In the genomic region with DNA sequence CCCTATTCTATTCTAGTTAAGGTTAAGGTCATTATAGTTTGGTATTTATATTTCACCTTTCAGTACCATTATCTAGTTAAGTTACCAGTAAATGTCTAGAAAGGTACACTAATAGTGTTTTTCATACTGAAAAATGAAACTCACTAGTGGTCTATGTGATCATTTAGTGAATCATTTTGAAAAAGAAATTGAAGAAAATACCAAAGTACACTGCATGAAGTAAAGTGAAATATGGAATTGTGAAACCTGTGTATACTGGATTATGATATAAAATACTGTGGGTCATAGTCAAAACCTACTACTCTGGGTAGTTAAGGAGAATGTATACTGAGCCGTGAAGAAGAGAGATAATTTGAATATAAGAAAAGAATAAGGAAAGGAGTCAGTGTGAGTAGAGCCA, we compare ENCODE assay signal across 8 cellular contexts. TPM values are rescaled to one million over a fixed set of nuclear protein-coding genes. Genes with fewer than 3 reads are reported as not detected.
DNase-seq lines count a peak whose midpoint lies in the region; ATAC-seq and FAIRE-seq lines count a peak whose summit lies in the region.
"Not testable (repeated sequence)": the region's sequence is repeated elsewhere in the genome, so short reads cannot be mapped to it uniquely, and the experiment has no call there.

No MANE protein-coding gene starts in this region.

- peak; percentile 67 for ATAC-seq in GM19324 (IDR thresholded peaks at IDR 0.05; ENCODE audit: low FRiP score, unreplicated experiment)
- ATAC-seq in GM21526 (IDR thresholded peaks at IDR 0.05; ENCODE audit: low FRiP score, unreplicated experiment), result peak; percentile 82
- ATAC-seq in HG02840 (IDR thresholded peaks at IDR 0.05; ENCODE audit: low FRiP score, unreplicated experiment), result peak; percentile 88
- ATAC-seq in HG03108 (IDR thresholded peaks at IDR 0.05; ENCODE audit: unreplicated experiment), result peak; percentile 81
- peak; percentile 93 for ATAC-seq in HG03565 (IDR thresholded peaks at IDR 0.05; ENCODE audit: unreplicated experiment)
- ATAC-seq in stimulated activated naive CD8-positive, alpha-beta T cell treated with anti-CD3 and anti-CD28 coated beads, Interleukin-15, Interleukin-2, amounts not matched to agents 100 U/mL and 50 U/mL, for 24 hours, result peak; percentile 81

- FAIRE-seq in GM18507 (lab: Jason Lieb, UNC), result peak; percentile 93

- H3K27me3 Mint-ChIP-seq in activated T-helper 2 cell treated with anti-CD3 and anti-CD28 coated beads, Interferon-gamma antibody, Interleukin-2, Interleukin-4, amounts not matched to agents 10 μg/mL and 5 μg/mL and 100 μg/mL, durations not matched to agents 14 hours and 24 hours and 36 hours (ENCODE audit: low read depth), result peaks cover 49% of the 10 kb centered on the region

- H3K4me1 Mint-ChIP-seq in activated T-helper 2 cell treated with anti-CD3 and anti-CD28 coated beads, Interferon-gamma antibody, Interleukin-2, Interleukin-4, amounts not matched to agents 10 μg/mL and 5 μg/mL and 100 μg/mL, durations not matched to agents 14 hours and 24 hours and 36 hours (ENCODE audit: low read depth), result peaks cover 31% of the 10 kb centered on the region

- H3K27ac Mint-ChIP-seq in activated T-helper 2 cell treated with anti-CD3 and anti-CD28 coated beads, Interferon-gamma antibody, Interleukin-2, Interleukin-4, amounts not matched to agents 10 μg/mL and 5 μg/mL and 100 μg/mL, durations not matched to agents 14 hours and 24 hours and 36 hours, result peak overlapping the region; percentile 75

- DNase-seq in GM18507 (ENCODE audit: extremely low spot score, insufficient read length, low read depth); activated T-helper 2 cell treated with anti-CD3 and anti-CD28 coated beads, Interferon-gamma antibody, Interleukin-2, Interleukin-4, amounts not matched to agents 10 μg/mL and 5 μg/mL and 100 μg/mL, durations not matched to agents 14 hours and 24 hours and 36 hours (ENCODE audit: low spot score); stimulated activated naive CD8-positive, alpha-beta T cell treated with anti-CD3 and anti-CD28 coated beads, Interleukin-15, Interleukin-2, amounts not matched to agents 100 U/mL and 50 U/mL, for 24 hours: not testable (repeated sequence)

- H3K9me3 Mint-ChIP-seq in activated T-helper 2 cell treated with anti-CD3 and anti-CD28 coated beads, Interferon-gamma antibody, Interleukin-2, Interleukin-4, amounts not matched to agents 10 μg/mL and 5 μg/mL and 100 μg/mL, durations not matched to agents 14 hours and 24 hours and 36 hours, result not testable (repeated sequence)

- peaks cover 18% of the 10 kb centered on the region for H3K36me3 Mint-ChIP-seq in activated T-helper 2 cell treated with anti-CD3 and anti-CD28 coated beads, Interferon-gamma antibody, Interleukin-2, Interleukin-4, amounts not matched to agents 10 μg/mL and 5 μg/mL and 100 μg/mL, durations not matched to agents 14 hours and 24 hours and 36 hours (ENCODE audit: low read depth)

- H3K4me3 Mint-ChIP-seq in activated T-helper 2 cell treated with anti-CD3 and anti-CD28 coated beads, Interferon-gamma antibody, Interleukin-2, Interleukin-4, amounts not matched to agents 10 μg/mL and 5 μg/mL and 100 μg/mL, durations not matched to agents 14 hours and 24 hours and 36 hours (ENCODE audit: low read depth), result peak overlapping the region; percentile 26

- intact Hi-C loops in activated T-helper 2 cell treated with anti-CD3 and anti-CD28 coated beads, Interferon-gamma antibody, Interleukin-2, Interleukin-4, amounts not matched to agents 10 μg/mL and 5 μg/mL and 100 μg/mL, durations not matched to agents 14 hours and 24 hours and 36 hours (cut with micrococcal nuclease), result loop anchor here (1.0 kb wide), 1 partner anchor 24 kb away; no protein-coding TSS in a partner anchor

RNA-seq across cellular contexts. Expression of a gene that starts 44.0 kb away (rescaled TPM):
- 12.2 and 14.6 TPM in 2 replicates for total RNA-seq in activated T-helper 2 cell treated with anti-CD3 and anti-CD28 coated beads, Interferon-gamma antibody, Interleukin-2, Interleukin-4, amounts not matched to agents 10 μg/mL and 5 μg/mL and 100 μg/mL, durations not matched to agents 14 hours and 24 hours and 36 hours

RNA-seq across cellular contexts. Expression of a gene that starts 53.3 kb away (rescaled TPM):
- total RNA-seq in activated T-helper 2 cell treated with anti-CD3 and anti-CD28 coated beads, Interferon-gamma antibody, Interleukin-2, Interleukin-4, amounts not matched to agents 10 μg/mL and 5 μg/mL and 100 μg/mL, durations not matched to agents 14 hours and 24 hours and 36 hours, result 40.2 and 43.1 TPM in 2 replicates
